In the genomic region with DNA sequence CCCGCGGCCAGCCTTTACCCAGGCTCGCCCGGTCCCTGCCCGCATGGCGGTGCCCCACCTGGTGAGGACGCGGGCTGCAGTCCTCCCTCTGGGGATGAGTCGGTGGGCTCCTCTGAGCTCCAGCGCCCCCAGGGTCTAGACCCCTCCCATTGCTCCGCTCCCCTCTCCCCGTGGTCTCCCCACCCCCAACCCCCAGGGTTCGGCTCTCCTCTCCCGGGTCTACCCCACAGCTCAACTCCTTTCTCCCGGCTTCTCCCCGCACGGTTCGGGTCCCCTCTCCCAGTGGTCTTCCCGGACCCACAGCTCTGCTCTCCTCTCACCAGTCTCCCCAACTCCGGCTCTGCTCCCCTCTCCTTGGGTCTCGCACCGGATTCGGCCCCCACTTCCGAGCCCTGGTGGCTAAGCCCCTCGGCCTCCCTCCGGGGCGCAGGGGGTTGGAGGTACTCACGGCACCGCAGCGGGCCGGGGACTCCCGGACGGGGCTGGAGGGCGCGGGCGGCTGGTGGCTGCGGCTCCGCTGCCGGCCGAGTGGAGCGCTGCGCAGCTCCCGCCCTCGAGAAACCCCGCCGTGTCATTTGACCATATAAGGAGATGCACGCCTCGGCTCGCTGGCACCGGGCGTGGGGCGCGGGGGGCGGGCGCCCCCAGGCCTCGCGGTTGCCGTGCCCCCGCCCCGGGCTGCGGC, we compare ENCODE assay signal across 8 cellular contexts. TPM values are rescaled to one million over a fixed set of nuclear protein-coding genes. Genes with fewer than 3 reads are reported as not detected.
A peak's percentile ranks its signal among the peaks of the same experiment; 100 is the strongest.
DNase-seq lines count a peak whose midpoint lies in the region; ATAC-seq, FAIRE-seq and TF ChIP-seq lines count a peak whose summit lies in the region.

Gene FHL2, minus strand, starts transcription at position 530 of the 685 bp plus-strand sequence. CDS start 12,535 bp downstream, outside the sequence.

- DNase-seq in GM12892 (ENCODE audit: insufficient read length) (peak; percentile 72), NCI-H1092 treated with DMSO at 0.1 percent for 48 hours (lab: John Stamatoyannopoulos, UW) (peak; percentile 73), WERI-Rb-1 (peak; percentile 80), breast epithelium (ENCODE audit: low spot score in 2 of 2) (peak; percentile 69 to 76), immature natural killer cell (peak; percentile 49 to 59 (median 56)), pons (ENCODE audit: low spot score) (no peak)
- peak; percentile 42 to 64 (median 42) for DNase-seq in stimulated activated CD4-positive, alpha-beta T cell treated with anti-CD3 and anti-CD28 coated beads, Interleukin-12 subunit alpha, Interleukin-12 subunit beta, amount 100 ng/mL, for 48 hours (ENCODE audit: low read depth in 2 of 3, low spot score in 1 of 3)

- FAIRE-seq in GM12892 (lab: Jason Lieb, UNC) = no peak

- H3K9me3 ChIP-seq in WERI-Rb-1 (ENCODE audit: severe bottlenecking) (peaks cover 2% of the 10 kb centered on the region), breast epithelium (no peaks in the 10 kb centered on the region)

- peak; percentile 60 for TF ChIP-seq CTCF in WERI-Rb-1 (IDR thresholded peaks at IDR 0.05; ENCODE audit: low read depth, low read length)
- peak; percentile 12 to 54 (median 46) for TF ChIP-seq CTCF in breast epithelium (IDR thresholded peaks at IDR 0.05)

- peak; percentile 97 for ATAC-seq in HG02588 (IDR thresholded peaks at IDR 0.05; ENCODE audit: unreplicated experiment)

- no peak; the same call in 1 of the 2 replicates for TF ChIP-seq POLR2A in GM12892 (IDR thresholded peaks at IDR 0.05; ENCODE audit: low read depth, low read length)
- TF ChIP-seq POLR2A in breast epithelium (IDR thresholded peaks at IDR 0.05) = peak; percentile 73

- intact Hi-C loops in breast epithelium (cut with DNase I; ENCODE audit: low total_unique reads) = no loop called here

- peaks cover 3% of the 10 kb centered on the region; the same call in 1 of the 2 replicates for H3K36me3 ChIP-seq in WERI-Rb-1
- H3K36me3 ChIP-seq in breast epithelium = no peaks in the 10 kb centered on the region

- H3K4me1 Mint-ChIP-seq in immature natural killer cell = peaks cover 6 to 11% of the 10 kb centered on the region in 2 donors

- no peaks in the 10 kb centered on the region for H3K27me3 ChIP-seq in WERI-Rb-1 (ENCODE audit: insufficient read depth, low read depth, severe bottlenecking)
- no peaks in the 10 kb centered on the region for H3K27me3 ChIP-seq in breast epithelium

- H3K27ac ChIP-seq in WERI-Rb-1 = peak within 1 kb of the TSS; percentile 67
- peak within 1 kb of the TSS; percentile 90 to 97 for H3K27ac ChIP-seq in breast epithelium

- H3K4me3 ChIP-seq in WERI-Rb-1 (ENCODE audit: low read depth, low read length) (peak within 1 kb of the TSS; percentile 93), breast epithelium (peak within 1 kb of the TSS; percentile 75 to 91 (median 81))

- peaks cover 2 to 17% (median 10%) of the 10 kb centered on the region in 3 donors for H3K27me3 Mint-ChIP-seq in immature natural killer cell (ENCODE audit: low read depth in 3 of 3)

- peak within 1 kb of the TSS; percentile 63 to 77 (median 66) for H3K4me3 Mint-ChIP-seq in immature natural killer cell

- H3K36me3 Mint-ChIP-seq in immature natural killer cell = no peaks in the 10 kb centered on the region

- peaks cover 0 to 3% of the 10 kb centered on the region in 2 donors for H3K4me1 ChIP-seq in breast epithelium

- H3K9me3 Mint-ChIP-seq in immature natural killer cell = peaks cover 0 to 2% (median 0%) of the 10 kb centered on the region in 6 donors

- no peak within 1 kb of the TSS for H3K27ac Mint-ChIP-seq in immature natural killer cell

RNA-seq across cellular contexts. Expression of gene FHL2, which starts in this region (rescaled TPM):
- 5.1 TPM for polyA plus RNA-seq in GM12892 (2012; ENCODE audit: missing spikeins)
- total RNA-seq in breast epithelium = 100 to 1,000 TPM in 1 of 3 donors, 10 to 100 TPM in 2; 20.0 to 128 (median 98.2) TPM
- under 1 TPM in 2 of 3 donors, not detected in 1; 0.15 to 0.29 TPM for polyA plus RNA-seq in immature natural killer cell

Comparison
In these comparisons a context has a peak if more than half of its experiments do, and no peak if none do; other contexts are left out.
1. Peak in DNase-seq in immature natural killer cell; RNA of the gene not detected or under 1 TPM.